Comparison of ENCODE assay signal across 1 cellular context in the genomic region with DNA sequence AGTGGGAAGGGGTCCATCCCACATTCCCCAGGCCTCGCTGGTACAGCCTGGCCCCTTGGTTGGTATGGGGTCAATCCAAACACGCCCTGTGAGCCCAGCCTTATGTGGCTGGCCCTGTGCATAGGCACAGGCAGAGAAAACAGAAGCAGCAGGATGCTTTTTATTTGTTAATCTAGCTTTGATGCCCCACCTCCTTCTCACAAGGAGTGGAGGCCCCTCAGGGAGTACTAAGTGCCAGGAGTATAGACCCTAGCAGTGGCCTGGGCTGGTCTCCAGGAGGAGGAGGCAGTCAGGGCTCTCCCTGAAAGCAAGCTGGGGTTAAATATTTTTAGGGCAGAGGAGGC.
TF ChIP-seq lines count a peak whose summit lies in the region.

No MANE protein-coding gene starts in this region.

TF ChIP-seq in GM12878, 131 proteins besides CTCF, POLR2A, EP300 and RAD21:
- peak; percentile 15; the same call in 1 of the 2 replicates for TF ChIP-seq SMC3 (IDR thresholded peaks at IDR 0.05; ENCODE audit: borderline replicate concordance, low read length)
- TF ChIP-seq POLR2AphosphoS5 (IDR thresholded peaks at IDR 0.05; ENCODE audit: low read length): 0 out of 2 replicates have a peak, but pooled peaks have one; percentile 20
- TF ChIP-seq MYB (IDR thresholded peaks at IDR 0.05; ENCODE audit: borderline replicate concordance, low read depth, low read length): no peak
- no peak for TF ChIP-seq SUPT20H (IDR thresholded peaks at IDR 0.05; ENCODE audit: borderline replicate concordance, control insufficient read depth, low read depth, low read length)
TF ChIP-seq in GM12878: peak in this region for 2.
